Comparison of ENCODE assay signal across 16 cellular contexts in the genomic region with DNA sequence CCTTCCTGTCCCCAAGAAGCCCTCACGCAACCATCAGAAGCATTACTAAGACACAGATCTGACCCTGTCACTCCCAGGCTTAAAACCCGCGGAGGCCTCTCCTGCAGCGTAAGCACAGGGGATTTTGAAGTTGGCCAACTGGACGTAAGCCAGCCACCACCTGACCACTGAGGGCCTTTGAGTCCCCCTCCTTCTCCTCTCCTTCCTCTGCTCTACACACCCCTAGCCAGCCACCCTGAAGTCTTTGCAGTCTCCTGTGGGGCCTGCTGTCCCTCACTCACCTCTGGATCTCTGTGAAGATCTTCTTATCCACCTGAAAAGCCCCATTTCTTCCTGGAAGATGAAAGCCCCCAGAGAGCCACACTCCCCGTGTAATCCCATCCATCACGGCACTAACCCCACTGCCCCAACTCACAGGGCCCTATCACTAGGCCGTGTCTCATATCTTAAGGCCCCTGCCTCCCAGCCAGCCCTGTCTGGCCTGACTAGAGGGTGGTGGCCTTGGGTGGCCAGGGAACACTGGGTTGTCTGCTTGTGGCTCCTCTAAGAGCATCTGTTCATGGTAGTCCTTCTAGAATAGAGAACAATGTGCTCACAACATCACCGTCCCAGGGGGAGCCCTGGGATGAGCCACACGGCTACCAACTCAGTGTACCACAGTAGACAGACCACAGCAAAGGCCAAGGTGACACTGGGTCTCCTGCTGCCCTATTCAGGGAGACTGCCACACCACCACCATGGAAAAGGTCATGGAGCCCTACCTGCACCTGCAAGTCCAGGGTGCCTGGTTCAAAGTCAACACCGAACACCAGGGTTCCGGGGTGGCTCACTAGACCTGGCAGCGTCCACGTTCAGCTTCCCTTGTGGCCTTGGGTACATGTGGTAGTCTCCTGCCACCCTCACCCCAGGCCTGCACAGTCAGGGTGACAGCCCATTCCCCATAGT.
DNase-seq lines count a peak whose midpoint lies in the region; ATAC-seq and TF ChIP-seq lines count a peak whose summit lies in the region.
"Had no signal": no experiment of that assay in that cellular context is flagged by ENCODE, and none has a peak within 500 bp of the region (broad histone marks: within the 10 kb centered on the region; RNA-seq: fewer than 3 reads in every experiment).

No MANE protein-coding gene starts in this region.

- H3K9me3 ChIP-seq in HEK293 (ENCODE audit: control insufficient read depth, insufficient read depth, low read depth, low read length), result no peaks in the 10 kb centered on the region
- no peaks in the 10 kb centered on the region for H3K9me3 ChIP-seq in heart left ventricle
- H3K9me3 ChIP-seq: BE2C had no signal

- H3K36me3 ChIP-seq in GM23338 (ENCODE audit: insufficient read depth), result no peaks in the 10 kb centered on the region
- H3K36me3 ChIP-seq in HEK293 (ENCODE audit: control insufficient read depth in 2 of 2, insufficient read depth in 1 of 2, low read length in 2 of 2), result no peaks in the 10 kb centered on the region
- H3K36me3 ChIP-seq in heart left ventricle, result no peaks in the 10 kb centered on the region
- H3K36me3 ChIP-seq: BE2C had no signal

- H3K9me2 ChIP-seq in GM23338 (ENCODE audit: insufficient read depth), result no peaks in the 10 kb centered on the region

- TF ChIP-seq CTCF in GM23338 (conservative IDR thresholded peaks at IDR 0.05; ENCODE audit: low read depth in 2 of 2) (no peak), HEK293 (tag by site-specific recombination; IDR thresholded peaks at IDR 0.05) (no peak), heart left ventricle (IDR thresholded peaks at IDR 0.05) (no peak), nephron progenitor cell (IDR thresholded peaks at IDR 0.05) (no peak)

- H3K79me2 ChIP-seq in GM23338 (replicated peaks; ENCODE audit: insufficient read depth), result no peaks in the 10 kb centered on the region

- no peaks in the 10 kb centered on the region for H3K4me1 ChIP-seq in GM23338 (ENCODE audit: insufficient read depth)
- H3K4me1 ChIP-seq in HEK293 (ENCODE audit: control insufficient read depth, insufficient read depth, low read length), result peaks cover 8% of the 10 kb centered on the region
- H3K4me1 ChIP-seq in heart left ventricle, result peaks cover 0 to 27% (median 7%) of the 10 kb centered on the region in 12 donors

- POLR2A ChIA-PET in HEK293 (lab: Yijun Ruan, JAX), result no interaction called here

- DNase-seq in GM23338 (ENCODE audit: low spot score), result no peak
- DNase-seq in heart left ventricle, result peak in 1 of 5 donors; percentile 50
- no peak for DNase-seq in nephron progenitor cell
- DNase-seq in activated CD4-positive, alpha-beta T cell treated with anti-CD3 and anti-CD28 coated beads for 48 hours, result no peak
- DNase-seq: BE2C; CD8-positive, alpha-beta T cell; EL; H9; IMR-90; Kasumi-1; NCI-H2227 treated with DMSO at 0.1 percent for 48 hours; NCI-H524 treated with DMSO at 0.1 percent for 48 hours; NK-92 treated with Interleukin-12 subunit alpha and Interleukin-12 subunit beta, amount 100 ng/mL, for 24 hours had no signal

- intact Hi-C loops in heart left ventricle (cut with DNase I), result loop anchor here in 1 of 10 donors (5.0 kb wide), 1 partner anchor 80 kb away; no protein-coding TSS in a partner anchor

- H3K4me2 ChIP-seq in GM23338, result no peak overlapping the region

- H3K4me3 Mint-ChIP-seq in GM23338 (no peak overlapping the region), nephron progenitor cell (no peak overlapping the region)
- H3K4me3 Mint-ChIP-seq: CD8-positive, alpha-beta T cell; H9 had no signal

- TF ChIP-seq POLR2A in heart left ventricle (IDR thresholded peaks at IDR 0.05), result no peak

- 58 to 77% (median 70%) methylated on average over 10 to 14 of the region's 14 CpGs for WGBS in heart left ventricle, 4 donors

- H3K27me3 ChIP-seq in GM23338 (ENCODE audit: insufficient read depth) (no peaks in the 10 kb centered on the region), heart left ventricle (no peaks in the 10 kb centered on the region)
- H3K27me3 ChIP-seq: BE2C had no signal

- H3K4me1 Mint-ChIP-seq in GM23338 (peaks cover 11% of the 10 kb centered on the region; the same call in 2 of the 3 replicates), nephron progenitor cell (peaks cover 12% of the 10 kb centered on the region)

- H3K9me3 Mint-ChIP-seq in GM23338 (peaks cover 15% of the 10 kb centered on the region), nephron progenitor cell (peaks cover 16% of the 10 kb centered on the region)
- H3K9me3 Mint-ChIP-seq: CD8-positive, alpha-beta T cell had no signal

- no peak overlapping the region for H2AFZ ChIP-seq in GM23338

- no peak for ATAC-seq in GM23338
- peak in 3 of 4 donors; percentile 3 to 41 (median 26) for ATAC-seq in heart left ventricle
- no peak for ATAC-seq in GM21576 (IDR thresholded peaks at IDR 0.05; ENCODE audit: unreplicated experiment)
- no peak for ATAC-seq in GM21381 (IDR thresholded peaks at IDR 0.05; ENCODE audit: unreplicated experiment)
- ATAC-seq: CD8-positive, alpha-beta T cell had no signal

- H3K27ac ChIP-seq in GM23338 (ENCODE audit: low read depth) (no peak overlapping the region), HEK293 (ENCODE audit: extremely low read depth, low read depth, low read length) (peak overlapping the region; percentile 62), heart left ventricle (peak overlapping the region in 8 of 12 donors; percentile 1 to 73 (median 40))

- H3K36me3 Mint-ChIP-seq in GM23338 (ENCODE audit: low read depth) (peaks cover 10% of the 10 kb centered on the region), nephron progenitor cell (ENCODE audit: low read depth) (no peaks in the 10 kb centered on the region)
- H3K36me3 Mint-ChIP-seq: CD8-positive, alpha-beta T cell had no signal

- H3F3A ChIP-seq in GM23338 (replicated peaks; ENCODE audit: low read depth), result no peaks in the 10 kb centered on the region

- H3K27me3 Mint-ChIP-seq in GM23338 (ENCODE audit: insufficient read depth, low read depth, poor library complexity), result peaks cover 7% of the 10 kb centered on the region
- H3K27me3 Mint-ChIP-seq in nephron progenitor cell (ENCODE audit: low read depth, poor library complexity), result peaks cover 3% of the 10 kb centered on the region

- H3K4me3 ChIP-seq in GM23338 (no peak overlapping the region), HEK293 (ENCODE audit: low read depth, low read length) (no peak overlapping the region), heart left ventricle (no peak overlapping the region)

- CTCF ChIA-PET in HEK293 (lab: Yijun Ruan, JAX), result interaction anchor here (0.5 to 1.3 kb wide), 2 partner anchors 12 to 146 kb away, joined by 3 to 4 read pairs; no protein-coding TSS in a partner anchor

- H3K27ac Mint-ChIP-seq in GM23338 (peak overlapping the region; percentile 38; the same call in 1 of the 2 replicates), nephron progenitor cell (peak overlapping the region; percentile 11)
- H3K27ac Mint-ChIP-seq: CD8-positive, alpha-beta T cell had no signal

- H4K20me1 ChIP-seq in GM23338 (replicated peaks; ENCODE audit: insufficient read depth), result no peaks in the 10 kb centered on the region

TF ChIP-seq in GM23338, 12 proteins besides CTCF, POLR2A, EP300 and RAD21 (continues in another document):
- TF ChIP-seq POLR2AphosphoS5 (IDR thresholded peaks at IDR 0.05; ENCODE audit: low read depth) (no peak), EZH2 (IDR thresholded peaks at IDR 0.05; ENCODE audit: low read depth, unreplicated experiment) (no peak)
- TF ChIP-seq, protein P1, sequence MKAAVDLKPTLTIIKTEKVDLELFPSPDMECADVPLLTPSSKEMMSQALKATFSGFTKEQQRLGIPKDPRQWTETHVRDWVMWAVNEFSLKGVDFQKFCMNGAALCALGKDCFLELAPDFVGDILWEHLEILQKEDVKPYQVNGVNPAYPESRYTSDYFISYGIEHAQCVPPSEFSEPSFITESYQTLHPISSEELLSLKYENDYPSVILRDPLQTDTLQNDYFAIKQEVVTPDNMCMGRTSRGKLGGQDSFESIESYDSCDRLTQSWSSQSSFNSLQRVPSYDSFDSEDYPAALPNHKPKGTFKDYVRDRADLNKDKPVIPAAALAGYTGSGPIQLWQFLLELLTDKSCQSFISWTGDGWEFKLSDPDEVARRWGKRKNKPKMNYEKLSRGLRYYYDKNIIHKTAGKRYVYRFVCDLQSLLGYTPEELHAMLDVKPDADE (IDR thresholded peaks at IDR 0.05), result no peak

TF ChIP-seq in HEK293, 187 proteins besides CTCF, POLR2A, EP300 and RAD21:
- TF ChIP-seq ZBTB48 (tag by site-specific recombination; IDR thresholded peaks at IDR 0.05), result 0 out of 2 replicates have a peak, but pooled peaks have one; percentile 11
- TF ChIP-seq ZNF112 (tag by site-specific recombination; IDR thresholded peaks at IDR 0.05), result no peak
- TF ChIP-seq ZNF114 (tag by site-specific recombination; IDR thresholded peaks at IDR 0.05), result no peak
- no peak for TF ChIP-seq ZNF600 (tag by site-specific recombination; IDR thresholded peaks at IDR 0.05)
- no peak for TF ChIP-seq ZNF529 (tag by site-specific recombination; IDR thresholded peaks at IDR 0.05; ENCODE audit: insufficient replicate concordance)
- 0 out of 2 replicates have a peak, but pooled peaks have one; percentile 14 for TF ChIP-seq ZNF335 (tag by site-specific recombination; conservative IDR thresholded peaks at IDR 0.05)
- TF ChIP-seq EGR2 (tag by site-specific recombination; IDR thresholded peaks at IDR 0.05; ENCODE audit: low read depth), result no peak

Comparison
In these comparisons a context has a peak if more than half of its experiments do, and no peak if none do; other contexts are left out.
1. ATAC-seq: peak in heart left ventricle (3 of 4); none in GM23338 (single experiment), GM21576 (single experiment) and GM21381 (single experiment).